ENCODE assay signal across 8 cellular contexts in the genomic region with DNA sequence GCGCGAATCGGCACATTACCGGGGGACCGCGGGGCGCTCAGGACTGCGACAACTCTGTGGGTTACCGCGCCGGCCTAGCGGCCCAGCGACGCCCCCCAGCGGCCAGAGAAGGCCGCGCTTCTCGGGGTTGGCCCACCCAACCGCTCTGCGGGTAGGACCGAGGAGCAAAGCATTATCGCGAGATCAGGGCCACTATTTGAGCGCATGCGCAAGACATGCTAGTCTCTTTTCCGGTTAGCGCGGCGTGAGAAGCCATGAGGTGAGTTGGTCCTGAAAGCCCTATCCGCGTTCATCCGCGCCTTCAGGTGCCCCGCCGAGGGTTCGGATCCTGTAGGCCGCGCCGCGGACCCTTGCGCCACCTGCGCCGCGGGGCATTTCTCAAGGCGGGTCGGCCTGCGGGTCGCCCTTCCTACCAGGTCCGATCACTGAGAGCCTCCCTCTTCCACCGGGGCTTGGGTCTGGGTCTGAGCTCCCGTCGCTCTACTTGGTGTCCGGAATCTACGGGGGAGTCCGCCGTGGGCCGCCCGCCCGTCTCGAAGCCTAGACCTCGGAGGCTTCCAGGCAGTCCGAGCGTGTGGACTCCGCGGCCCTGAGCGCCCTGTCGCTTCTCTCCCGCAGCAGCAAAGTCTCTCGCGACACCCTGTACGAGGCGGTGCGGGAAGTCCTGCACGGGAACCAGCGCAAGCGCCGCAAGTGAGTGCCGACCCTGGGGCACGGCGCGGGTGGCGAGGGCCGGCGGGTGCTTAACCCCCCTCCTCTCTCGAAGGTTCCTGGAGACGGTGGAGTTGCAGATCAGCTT. TPM values are rescaled to one million over a fixed set of nuclear protein-coding genes. Genes with fewer than 3 reads are reported as not detected.
DNase-seq lines count a peak whose midpoint lies in the region; ATAC-seq and TF ChIP-seq lines count a peak whose summit lies in the region.

A gene (plus strand): TSS at position 221 of the 799 bp plus-strand sequence. CDS start 34 bp downstream, at position 255.

- H3K27ac ChIP-seq in caudate nucleus (ENCODE audit: low read depth, low read length) = peak within 1 kb of the TSS; percentile 93

- POLR2A ChIA-PET in activated B cell treated with CpG ODN at 0.5 μM for 24 hours (lab: Charles Lee) = interaction anchor here (0.7 to 3.4 kb wide), 19 partner anchors 11 to 268 kb away, joined by 3 to 20 read pairs (median 5); a partner anchor contains a TSS

- H3K27ac Mint-ChIP-seq in activated B cell treated with CpG ODN at 0.5 μM for 24 hours = peak within 1 kb of the TSS; percentile 98

- no peaks in the 10 kb centered on the region for H3K27me3 Mint-ChIP-seq in activated B cell treated with CpG ODN at 0.5 μM for 24 hours

- no peak for TF ChIP-seq CTCF in activated B cell treated with CpG ODN at 0.5 μM for 24 hours (IDR thresholded peaks at IDR 0.05)

- H3K36me3 Mint-ChIP-seq in activated B cell treated with CpG ODN at 0.5 μM for 24 hours (ENCODE audit: low read depth) = peaks cover 72% of the 10 kb centered on the region

- intact Hi-C loops in activated B cell treated with CpG ODN at 0.5 μM for 24 hours (cut with micrococcal nuclease) = loop anchor here (1.0 to 5.0 kb wide), 7 partner anchors 16 to 1681 kb away; a partner anchor contains a TSS

- ATAC-seq in GM18873 (IDR thresholded peaks at IDR 0.05; ENCODE audit: low FRiP score, unreplicated experiment) (peak; percentile 63), HG03139 (IDR thresholded peaks at IDR 0.05; ENCODE audit: unreplicated experiment) (peak; percentile 84), activated B cell treated with CpG ODN at 0.5 μM for 24 hours (ENCODE audit: low read depth) (peak; percentile 85)

- no peaks in the 10 kb centered on the region for H3K9me3 Mint-ChIP-seq in activated B cell treated with CpG ODN at 0.5 μM for 24 hours

- H3K4me1 Mint-ChIP-seq in activated B cell treated with CpG ODN at 0.5 μM for 24 hours = peaks cover 45% of the 10 kb centered on the region

- DNase-seq in AG08395 (ENCODE audit: low spot score) (peak; percentile 97), NCI-H226 (peak; percentile 89), activated B cell treated with CpG ODN at 0.5 μM for 24 hours (peak; percentile 87), caudate nucleus (lab: John Stamatoyannopoulos, UW) (peak; percentile 35 to 98 (median 92)), iris pigment epithelial cell (ENCODE audit: low read depth) (peak; percentile 92)
- DNase-seq in stimulated activated CD4-positive, alpha-beta T cell treated with anti-CD3 and anti-CD28 coated beads, Interleukin-12 subunit alpha, Interleukin-12 subunit beta, amount 100 ng/mL, for 4 hours = peak; percentile 93

- CTCF ChIA-PET in activated B cell treated with CpG ODN at 0.5 μM for 24 hours (lab: Charles Lee) = interaction anchor here (0.8 to 3.1 kb wide), 9 partner anchors 14 to 175 kb away, joined by 3 to 19 read pairs (median 5); a partner anchor contains a TSS

- peak within 1 kb of the TSS; percentile 96 for H3K4me3 Mint-ChIP-seq in activated B cell treated with CpG ODN at 0.5 μM for 24 hours

RNA-seq across cellular contexts. Expression of the gene that starts here (rescaled TPM):
- total RNA-seq in activated B cell treated with CpG ODN at 0.5 μM for 24 hours = 2,485 and 2,644 TPM in 2 replicates

Comparison
In these comparisons a context has a peak if more than half of its experiments do, and no peak if none do; other contexts are left out.
1. Peak in every context shown above with its lines: DNase-seq, ATAC-seq and H3K27ac ChIP-seq.